ENCODE assay signal across 8 cellular contexts in genomic region chr6:163413054-163413344, GRCh38. TPM values are rescaled to one million over a fixed set of nuclear protein-coding genes. Genes with fewer than 3 reads are reported as not detected.
A peak's percentile ranks its signal among the peaks of the same experiment; 100 is the strongest.
DNase-seq lines count a peak whose midpoint lies in the region; ATAC-seq and TF ChIP-seq lines count a peak whose summit lies in the region.

No MANE protein-coding gene starts in this region.

- no peaks in the 10 kb centered on the region for H3K27me3 ChIP-seq in subcutaneous abdominal adipose tissue (ENCODE audit: control insufficient read depth in 5 of 5, insufficient read depth in 4 of 5, low read length in 5 of 5)

- intact Hi-C loops in activated CD8-positive, alpha-beta T cell treated with anti-CD3 and anti-CD28 coated beads for 36 hours (cut with micrococcal nuclease), result no loop called here

- H3K27me3 Mint-ChIP-seq in activated CD8-positive, alpha-beta T cell treated with anti-CD3 and anti-CD28 coated beads for 36 hours, result peaks cover 4% of the 10 kb centered on the region

- DNase-seq in NCI-H82 treated with DMSO at 0.1 percent for 48 hours (lab: John Stamatoyannopoulos, UW; ENCODE audit: unreplicated experiment) (peak; percentile 28), NCI-H82 (lab: John Stamatoyannopoulos, UW) (no peak), erythroblast (lab: John Stamatoyannopoulos, UW) (no peak), NK-92 (lab: John Stamatoyannopoulos, UW; ENCODE audit: unreplicated experiment) (no peak)
- no peak for DNase-seq in activated CD8-positive, alpha-beta T cell treated with anti-CD3 and anti-CD28 coated beads for 36 hours
- DNase-seq in effector CD8-positive, alpha-beta T cell (lab: John Stamatoyannopoulos, UW), result no peak

- H3K4me3 ChIP-seq in iPS-18c (ENCODE audit: insufficient read depth, low read depth, low read length), result peak overlapping the region; percentile 87
- H3K4me3 ChIP-seq in subcutaneous abdominal adipose tissue (ENCODE audit: low read depth in 1 of 5, low read length in 5 of 5), result peak overlapping the region; percentile 69 to 92 (median 79)

- H3K4me1 Mint-ChIP-seq in activated CD8-positive, alpha-beta T cell treated with anti-CD3 and anti-CD28 coated beads for 36 hours (ENCODE audit: low read depth), result peaks cover 17% of the 10 kb centered on the region

- H3K9ac ChIP-seq in subcutaneous abdominal adipose tissue (ENCODE audit: low read length in 5 of 5), result peak overlapping the region; percentile 74 to 98 (median 92)

- CTCF ChIA-PET in activated CD8-positive, alpha-beta T cell treated with anti-CD3 and anti-CD28 coated beads for 36 hours (lab: Charles Lee), result interaction anchor here (1.0 kb wide), 1 partner anchor 20 kb away, joined by 3 read pairs; no protein-coding TSS in a partner anchor

- ATAC-seq in activated CD8-positive, alpha-beta T cell treated with anti-CD3 and anti-CD28 coated beads for 36 hours, result no peak

- peaks cover 3% of the 10 kb centered on the region for H3K36me3 Mint-ChIP-seq in activated CD8-positive, alpha-beta T cell treated with anti-CD3 and anti-CD28 coated beads for 36 hours (ENCODE audit: low read depth)

- H3K27ac Mint-ChIP-seq in activated CD8-positive, alpha-beta T cell treated with anti-CD3 and anti-CD28 coated beads for 36 hours, result peak overlapping the region; percentile 87

- no peak for TF ChIP-seq POLR2A in erythroblast (IDR thresholded peaks at IDR 0.05; ENCODE audit: low read length)

- no peaks in the 10 kb centered on the region for H3K9me3 ChIP-seq in iPS-18c (ENCODE audit: control insufficient read depth, insufficient read depth, low read length)
- H3K9me3 ChIP-seq in subcutaneous abdominal adipose tissue (ENCODE audit: control insufficient read depth in 5 of 5, low read length in 5 of 5), result no peaks in the 10 kb centered on the region

- no peaks in the 10 kb centered on the region for H3K9me3 Mint-ChIP-seq in activated CD8-positive, alpha-beta T cell treated with anti-CD3 and anti-CD28 coated beads for 36 hours

- peak overlapping the region; percentile 82 for H3K4me3 Mint-ChIP-seq in activated CD8-positive, alpha-beta T cell treated with anti-CD3 and anti-CD28 coated beads for 36 hours

- peaks cover 0 to 17% (median 14%) of the 10 kb centered on the region in 5 donors for H3K4me1 ChIP-seq in subcutaneous abdominal adipose tissue (ENCODE audit: control insufficient read depth in 5 of 5, insufficient read depth in 5 of 5, low read length in 5 of 5)

- POLR2A ChIA-PET in activated CD8-positive, alpha-beta T cell treated with anti-CD3 and anti-CD28 coated beads for 36 hours (lab: Charles Lee), result no interaction called here

- peak overlapping the region; percentile 98 for H3K27ac ChIP-seq in subcutaneous abdominal adipose tissue (ENCODE audit: low read depth, low read length)

- TF ChIP-seq CTCF in activated CD8-positive, alpha-beta T cell treated with anti-CD3 and anti-CD28 coated beads for 36 hours (IDR thresholded peaks at IDR 0.05), result no peak

- no peaks in the 10 kb centered on the region for H3K36me3 ChIP-seq in subcutaneous abdominal adipose tissue (ENCODE audit: control insufficient read depth in 5 of 5, insufficient read depth in 5 of 5, low read length in 5 of 5)

RNA-seq across cellular contexts. Expression of gene QKI, which starts 1.5 kb away (rescaled TPM):
- total RNA-seq in activated CD8-positive, alpha-beta T cell treated with anti-CD3 and anti-CD28 coated beads for 36 hours, result 10 to 100 TPM; 43.3 to 47.5 TPM
